In the genomic region with DNA sequence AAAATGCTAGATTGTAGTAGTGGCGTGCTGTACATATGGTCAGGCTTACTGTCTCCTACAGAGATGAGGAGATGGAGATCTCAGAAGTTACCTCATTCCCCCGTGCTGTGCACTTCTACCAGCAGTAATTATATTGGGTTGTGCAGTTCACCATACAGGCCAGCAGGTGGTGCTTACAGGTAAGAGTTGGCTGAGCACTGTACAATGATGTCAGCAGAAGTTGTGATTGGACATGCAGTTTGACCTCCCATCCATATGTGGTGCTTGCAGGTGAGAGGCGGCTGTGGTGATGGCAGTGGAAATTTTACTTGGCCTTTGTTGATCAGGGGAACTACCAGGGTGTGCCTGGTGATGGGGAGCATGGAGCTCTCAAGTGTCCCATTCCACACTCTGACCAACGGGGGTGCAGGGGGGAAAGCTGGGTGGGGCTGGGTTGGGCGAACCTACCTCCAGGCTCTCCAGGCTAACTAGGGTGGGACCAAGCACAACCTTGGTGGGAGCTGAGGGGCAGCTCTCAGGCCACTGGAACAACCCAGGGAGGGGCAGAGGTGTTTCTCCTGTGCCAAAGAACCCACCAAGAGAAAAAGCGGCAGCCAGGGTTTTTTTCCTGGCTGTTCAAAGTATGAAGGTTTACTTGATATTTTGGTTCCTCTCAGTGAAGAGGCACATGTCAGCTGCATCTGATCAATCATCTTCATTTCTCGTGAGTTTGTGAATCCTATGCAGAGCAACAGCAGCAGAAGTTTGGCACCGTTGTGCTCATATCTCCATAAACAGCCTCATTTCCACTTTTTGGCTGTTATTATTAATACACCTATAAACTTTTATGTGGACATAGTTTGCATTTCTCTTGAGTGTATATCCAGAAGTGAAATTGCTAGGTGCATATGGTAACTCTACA, we compare ENCODE assay signal across 9 cellular contexts.
A peak's percentile ranks its signal among the peaks of the same experiment; 100 is the strongest.
DNase-seq lines count a peak whose midpoint lies in the region; ATAC-seq and TF ChIP-seq lines count a peak whose summit lies in the region.
"Had no signal": no experiment of that assay in that cellular context is flagged by ENCODE, and none has a peak within 500 bp of the region (broad histone marks: within the 10 kb centered on the region; RNA-seq: fewer than 3 reads in every experiment).

No MANE protein-coding gene starts in this region.

- TF ChIP-seq RAD21 in liver (IDR thresholded peaks at IDR 0.05): peak; percentile 69 to 83

- ATAC-seq in GM19468 (IDR thresholded peaks at IDR 0.05; ENCODE audit: extremely low read depth, unreplicated experiment): peak; percentile 100
- peak; percentile 99 for ATAC-seq in HG03460 (IDR thresholded peaks at IDR 0.05; ENCODE audit: unreplicated experiment)
- ATAC-seq in stimulated activated memory B cell treated with anti-CD40 and anti-IgM and Interleukin-4, amounts not matched to agents 10 μg/mL and 1 μg/mL and 100 μg/mL, for 72 hours: peak; percentile 91

- CTCF ChIA-PET in MCF 10A (lab: Yijun Ruan, JAX): interaction anchor here (0.5 to 2.3 kb wide), 16 partner anchors 9 to 1288 kb away, joined by 3 to 9 read pairs (median 4); no protein-coding TSS in a partner anchor

- 67% methylated on average over 8 of the region's 8 CpGs for WGBS in liver

- peak in 2 of 3 experiments; percentile 46 to 60 for DNase-seq in NCI-H1417 (lab: John Stamatoyannopoulos, UW)
- DNase-seq in NCI-H1417 treated with DMSO at 0.1 percent for 48 hours (lab: John Stamatoyannopoulos, UW): no peak
- peak; percentile 79 for DNase-seq in RKO (ENCODE audit: low spot score)
- DNase-seq in MCF 10A (ENCODE audit: unreplicated experiment): peak; percentile 72

- no peaks in the 10 kb centered on the region for H3K36me3 Mint-ChIP-seq in MCF 10A (ENCODE audit: insufficient read depth, unreplicated experiment)
- H3K36me3 Mint-ChIP-seq in stimulated activated memory B cell treated with anti-CD40 and anti-IgM and Interleukin-4, amounts not matched to agents 10 μg/mL and 1 μg/mL and 100 μg/mL, for 72 hours: no peaks in the 10 kb centered on the region

- no peak overlapping the region for H3K9ac ChIP-seq in liver (ENCODE audit: low read depth in 1 of 2, low read length in 2 of 2)
- H3K9ac ChIP-seq: BLaER1 had no signal

- no peak overlapping the region for H3K27ac Mint-ChIP-seq in MCF 10A (ENCODE audit: low read depth, unreplicated experiment)
- H3K27ac Mint-ChIP-seq in stimulated activated memory B cell treated with anti-CD40 and anti-IgM and Interleukin-4, amounts not matched to agents 10 μg/mL and 1 μg/mL and 100 μg/mL, for 72 hours: no peak overlapping the region

- POLR2A ChIA-PET in MCF 10A (lab: Yijun Ruan, JAX): no interaction called here

- H3K4me3 Mint-ChIP-seq in MCF 10A (ENCODE audit: unreplicated experiment): no peak overlapping the region
- no peak overlapping the region for H3K4me3 Mint-ChIP-seq in stimulated activated memory B cell treated with anti-CD40 and anti-IgM and Interleukin-4, amounts not matched to agents 10 μg/mL and 1 μg/mL and 100 μg/mL, for 72 hours

- BruUV-seq in MCF 10A (replicated peaks; lab: Mats Ljungman, UMichigan): no TSS peak

- H3K4me3 ChIP-seq in liver (ENCODE audit: low read depth in 1 of 3, low read length in 3 of 3): no peak overlapping the region
- H3K4me3 ChIP-seq: BLaER1 had no signal

- no peaks in the 10 kb centered on the region for H3K36me3 ChIP-seq in liver (ENCODE audit: control insufficient read depth in 4 of 4, insufficient read depth in 3 of 4, low read depth in 1 of 4, low read length in 3 of 4)
- H3K36me3 ChIP-seq: BLaER1 had no signal

- no peaks in the 10 kb centered on the region for H3K4me1 Mint-ChIP-seq in MCF 10A (ENCODE audit: insufficient read depth, unreplicated experiment)
- H3K4me1 Mint-ChIP-seq in stimulated activated memory B cell treated with anti-CD40 and anti-IgM and Interleukin-4, amounts not matched to agents 10 μg/mL and 1 μg/mL and 100 μg/mL, for 72 hours: peaks cover 10% of the 10 kb centered on the region

- no peaks in the 10 kb centered on the region for H3K9me3 ChIP-seq in liver (ENCODE audit: control insufficient read depth in 4 of 4, low read length in 3 of 4)
- H3K9me3 ChIP-seq: BLaER1 had no signal

- peaks cover 86% of the 10 kb centered on the region for H3K27me3 Mint-ChIP-seq in MCF 10A (ENCODE audit: insufficient read depth, unreplicated experiment)
- H3K27me3 Mint-ChIP-seq in stimulated activated memory B cell treated with anti-CD40 and anti-IgM and Interleukin-4, amounts not matched to agents 10 μg/mL and 1 μg/mL and 100 μg/mL, for 72 hours: peaks cover 15% of the 10 kb centered on the region

- no peaks in the 10 kb centered on the region for H3K27me3 ChIP-seq in liver (ENCODE audit: control insufficient read depth in 4 of 4, insufficient read depth in 4 of 4, low read length in 3 of 4)
- H3K27me3 ChIP-seq: BLaER1 had no signal

- H3K4me1 ChIP-seq in liver (ENCODE audit: control insufficient read depth in 4 of 4, insufficient read depth in 4 of 4, low read length in 3 of 4): no peaks in the 10 kb centered on the region
- H3K4me1 ChIP-seq: BLaER1 had no signal

- TF ChIP-seq CTCF in MCF 10A (IDR thresholded peaks at IDR 0.05; ENCODE audit: unreplicated experiment): peak; percentile 74
- peak; percentile 60 for TF ChIP-seq CTCF in liver (IDR thresholded peaks at IDR 0.05; ENCODE audit: low read depth, low read length, missing input control)

- no peak overlapping the region for H3K27ac ChIP-seq in liver (ENCODE audit: low read depth in 1 of 2, low read length in 2 of 2)
- H3K27ac ChIP-seq: BLaER1 had no signal

- intact Hi-C loops in MCF 10A (cut with micrococcal nuclease): loop anchor here (1.0 to 5.0 kb wide), 4 partner anchors 134 to 369 kb away; no protein-coding TSS in a partner anchor

- no peaks in the 10 kb centered on the region for H3K9me3 Mint-ChIP-seq in MCF 10A (ENCODE audit: unreplicated experiment)
- H3K9me3 Mint-ChIP-seq in stimulated activated memory B cell treated with anti-CD40 and anti-IgM and Interleukin-4, amounts not matched to agents 10 μg/mL and 1 μg/mL and 100 μg/mL, for 72 hours: no peaks in the 10 kb centered on the region

TF ChIP-seq in liver, 16 proteins besides CTCF, POLR2A, EP300 and RAD21:
- no peak for TF ChIP-seq GABPA (IDR thresholded peaks at IDR 0.05 in 1 of 2, conservative IDR thresholded peaks at IDR 0.05 in 1 of 2)
- TF ChIP-seq, protein P1, sequence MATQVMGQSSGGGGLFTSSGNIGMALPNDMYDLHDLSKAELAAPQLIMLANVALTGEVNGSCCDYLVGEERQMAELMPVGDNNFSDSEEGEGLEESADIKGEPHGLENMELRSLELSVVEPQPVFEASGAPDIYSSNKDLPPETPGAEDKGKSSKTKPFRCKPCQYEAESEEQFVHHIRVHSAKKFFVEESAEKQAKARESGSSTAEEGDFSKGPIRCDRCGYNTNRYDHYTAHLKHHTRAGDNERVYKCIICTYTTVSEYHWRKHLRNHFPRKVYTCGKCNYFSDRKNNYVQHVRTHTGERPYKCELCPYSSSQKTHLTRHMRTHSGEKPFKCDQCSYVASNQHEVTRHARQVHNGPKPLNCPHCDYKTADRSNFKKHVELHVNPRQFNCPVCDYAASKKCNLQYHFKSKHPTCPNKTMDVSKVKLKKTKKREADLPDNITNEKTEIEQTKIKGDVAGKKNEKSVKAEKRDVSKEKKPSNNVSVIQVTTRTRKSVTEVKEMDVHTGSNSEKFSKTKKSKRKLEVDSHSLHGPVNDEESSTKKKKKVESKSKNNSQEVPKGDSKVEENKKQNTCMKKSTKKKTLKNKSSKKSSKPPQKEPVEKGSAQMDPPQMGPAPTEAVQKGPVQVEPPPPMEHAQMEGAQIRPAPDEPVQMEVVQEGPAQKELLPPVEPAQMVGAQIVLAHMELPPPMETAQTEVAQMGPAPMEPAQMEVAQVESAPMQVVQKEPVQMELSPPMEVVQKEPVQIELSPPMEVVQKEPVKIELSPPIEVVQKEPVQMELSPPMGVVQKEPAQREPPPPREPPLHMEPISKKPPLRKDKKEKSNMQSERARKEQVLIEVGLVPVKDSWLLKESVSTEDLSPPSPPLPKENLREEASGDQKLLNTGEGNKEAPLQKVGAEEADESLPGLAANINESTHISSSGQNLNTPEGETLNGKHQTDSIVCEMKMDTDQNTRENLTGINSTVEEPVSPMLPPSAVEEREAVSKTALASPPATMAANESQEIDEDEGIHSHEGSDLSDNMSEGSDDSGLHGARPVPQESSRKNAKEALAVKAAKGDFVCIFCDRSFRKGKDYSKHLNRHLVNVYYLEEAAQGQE (IDR thresholded peaks at IDR 0.05): no peak
TF ChIP-seq in liver: peak in this region for 0.
